9 cellular contexts compared by ENCODE assay signal in the genomic region with DNA sequence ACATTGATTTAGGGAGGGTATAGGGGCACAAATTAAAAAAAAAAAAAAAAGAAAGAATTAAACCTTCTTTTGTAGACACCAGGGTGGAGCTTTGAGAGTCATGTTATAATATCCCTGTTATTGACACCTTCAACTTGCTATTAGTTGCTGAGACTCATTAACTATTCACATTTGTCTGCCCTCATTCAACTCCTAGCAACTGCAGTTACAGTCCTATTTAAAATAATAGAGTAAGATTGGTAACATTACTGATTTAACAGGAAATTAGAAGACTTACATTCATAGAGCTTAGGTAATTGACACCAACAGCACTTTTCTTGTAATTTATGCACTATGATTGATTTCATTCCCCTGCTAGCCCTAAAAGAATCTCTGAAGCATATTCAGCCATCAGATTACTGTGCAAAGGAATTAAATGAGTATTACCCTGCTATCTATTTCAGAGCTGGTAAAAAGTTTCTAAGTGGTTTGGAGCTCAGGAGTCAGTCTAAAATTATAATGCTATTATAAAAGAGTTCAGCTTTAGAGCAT.
DNase-seq lines count a peak whose midpoint lies in the region; ATAC-seq, FAIRE-seq and TF ChIP-seq lines count a peak whose summit lies in the region.
"Had no signal": no experiment of that assay in that cellular context is flagged by ENCODE, and none has a peak within 500 bp of the region (broad histone marks: within the 10 kb centered on the region; RNA-seq: fewer than 3 reads in every experiment).

No MANE protein-coding gene starts in this region.

- peak overlapping the region; percentile 67; the same call in 1 of the 2 replicates for H3K4ac ChIP-seq in IMR-90 (ENCODE audit: low read depth, low read length)
- no peak overlapping the region for H3K4ac ChIP-seq in H1 (replicated peaks; ENCODE audit: insufficient read length, low read depth, low read length)

- no peak overlapping the region for H2BK12ac ChIP-seq in H1 (ENCODE audit: low read depth, low read length)

- peak overlapping the region; percentile 97 for H3K27ac Mint-ChIP-seq in activated CD4-positive, alpha-beta T cell treated with anti-CD3 and anti-CD28 coated beads, Interleukin-2, amount 10 ng/mL, durations not matched to agents 24 days and 14 days
- H3K27ac Mint-ChIP-seq: IgD-negative memory B cell had no signal

- no peaks in the 10 kb centered on the region for H3K27me3 ChIP-seq in IMR-90 (ENCODE audit: control insufficient read depth, insufficient read depth, low read length)
- peaks cover 9 to 51% (median 44%) of the 10 kb centered on the region in 4 experiments for H3K27me3 ChIP-seq in H1 (replicated peaks in 1 of 4; ENCODE audit: control insufficient read depth in 3 of 4, extremely low read depth in 1 of 4, insufficient read depth in 3 of 4, low read length in 3 of 4)
- H3K27me3 ChIP-seq in stomach, result no peaks in the 10 kb centered on the region
- H3K27me3 ChIP-seq in effector memory CD4-positive, alpha-beta T cell (replicated peaks; ENCODE audit: control insufficient read depth, insufficient read depth, low read length, poor library complexity, severe bottlenecking), result no peaks in the 10 kb centered on the region

- FAIRE-seq in H1 (lab: Jason Lieb, UNC), result no peak

- intact Hi-C loops in activated CD4-positive, alpha-beta T cell treated with anti-CD3 and anti-CD28 coated beads, Interleukin-2, amount 10 ng/mL, durations not matched to agents 24 days and 14 days (cut with micrococcal nuclease), result loop anchor here (1.0 to 5.0 kb wide), 4 partner anchors 9 to 441 kb away; no protein-coding TSS in a partner anchor
- intact Hi-C loops in IMR-90 (cut with micrococcal nuclease) (no loop called here), stomach (cut with DNase I; ENCODE audit: low total_unique reads) (no loop called here)

- peak overlapping the region; percentile 47 for H3K4me3 Mint-ChIP-seq in activated CD4-positive, alpha-beta T cell treated with anti-CD3 and anti-CD28 coated beads, Interleukin-2, amount 10 ng/mL, durations not matched to agents 24 days and 14 days

- H2BK20ac ChIP-seq in IMR-90 (ENCODE audit: low read depth, low read length), result peak overlapping the region; percentile 92
- no peak overlapping the region for H2BK20ac ChIP-seq in H1 (ENCODE audit: low read length)

- no peaks in the 10 kb centered on the region for H3K79me2 ChIP-seq in H1 (ENCODE audit: control insufficient read depth in 1 of 2, insufficient read depth in 2 of 2, low read length in 2 of 2)

- CTCF ChIA-PET in IMR-90 (lab: Yijun Ruan, JAX) (interaction anchor here (0.6 to 1.2 kb wide), 3 partner anchors 28 to 1759 kb away, joined by 3 to 4 read pairs (median 3); no protein-coding TSS in a partner anchor), H1 (lab: Charles Lee; ENCODE audit: partially characterized antibody) (no interaction called here)

- no peak overlapping the region for H3K4me2 ChIP-seq in IMR-90 (ENCODE audit: low read depth, low read length)
- H3K4me2 ChIP-seq in H1 (ENCODE audit: insufficient read depth in 1 of 2, low read depth in 2 of 2, low read length in 2 of 2), result peak overlapping the region; percentile 49 to 59; a peak in 2 of 4 replicates

- H3K4me3 ChIP-seq in IMR-90 (ENCODE audit: insufficient read depth, low read depth, low read length), result no peak overlapping the region
- H3K4me3 ChIP-seq in H1 (ENCODE audit: extremely low read depth in 1 of 4, insufficient read depth in 2 of 4, low read depth in 3 of 4, low read length in 4 of 4), result peak overlapping the region in 2 of 4 experiments; percentile 13 to 17; a peak in 2 of 8 replicates
- no peak overlapping the region for H3K4me3 ChIP-seq in stomach
- no peak overlapping the region for H3K4me3 ChIP-seq in effector memory CD4-positive, alpha-beta T cell (ENCODE audit: insufficient read depth, low read depth, low read length, poor library complexity, severe bottlenecking)

- peak overlapping the region; percentile 81; the same call in 1 of the 2 replicates for H3K27ac ChIP-seq in IMR-90 (ENCODE audit: insufficient read depth, low read length)
- no peak overlapping the region for H3K27ac ChIP-seq in H1 (ENCODE audit: low read depth, low read length)
- H3K27ac ChIP-seq in stomach, result peak overlapping the region; percentile 80 to 96 (median 89)
- no peak overlapping the region for H3K27ac ChIP-seq in effector memory CD4-positive, alpha-beta T cell (ENCODE audit: insufficient read depth, low read length, poor library complexity, severe bottlenecking)

- peaks cover 33% of the 10 kb centered on the region for H3K4me1 Mint-ChIP-seq in activated CD4-positive, alpha-beta T cell treated with anti-CD3 and anti-CD28 coated beads, Interleukin-2, amount 10 ng/mL, durations not matched to agents 24 days and 14 days

- H3K9ac ChIP-seq in IMR-90 (ENCODE audit: low read depth, low read length) (no peak overlapping the region), H1 (replicated peaks in 1 of 4; ENCODE audit: extremely low read depth in 1 of 4, low read depth in 3 of 4, low read length in 3 of 4) (no peak overlapping the region)

- H4K91ac ChIP-seq in IMR-90 (ENCODE audit: insufficient read depth, low read depth, low read length) (peak overlapping the region; percentile 81), H1 (replicated peaks; ENCODE audit: insufficient read length, low read length) (no peak overlapping the region)

- peak overlapping the region; percentile 31; the same call in 1 of the 2 replicates for H3K23ac ChIP-seq in IMR-90 (ENCODE audit: low read depth, low read length)
- H3K23ac ChIP-seq in H1 (ENCODE audit: insufficient read length), result no peak overlapping the region

- peak overlapping the region; percentile 51; the same call in 1 of the 2 replicates for H3K56ac ChIP-seq in IMR-90 (ENCODE audit: extremely low read depth, insufficient read depth, low read length)
- no peak overlapping the region for H3K56ac ChIP-seq in H1 (replicated peaks; ENCODE audit: insufficient read length, low read depth, low read length)

- TF ChIP-seq CTCF in IMR-90 (conservative IDR thresholded peaks at IDR 0.05; ENCODE audit: low read depth, low read length) (no peak), H1 (IDR thresholded peaks at IDR 0.05; ENCODE audit: control extremely low read depth in 1 of 3, insufficient read depth in 1 of 3, low read depth in 1 of 3, low read length in 3 of 3) (no peak), stomach (IDR thresholded peaks at IDR 0.05) (no peak)

- H4K20me1 ChIP-seq in IMR-90 (ENCODE audit: insufficient read depth, low read length) (no peaks in the 10 kb centered on the region), H1 (replicated peaks in 1 of 2; ENCODE audit: control insufficient read depth in 1 of 2, insufficient read depth in 2 of 2, low read length in 2 of 2) (peaks cover 0 to 1% of the 10 kb centered on the region in 2 experiments)

- H3K18ac ChIP-seq in IMR-90 (ENCODE audit: low read depth, low read length), result peak overlapping the region; percentile 81
- no peak overlapping the region for H3K18ac ChIP-seq in H1 (ENCODE audit: extremely low read depth, low read length)

- H2AFZ ChIP-seq in IMR-90 (replicated peaks; ENCODE audit: low read length, poor library complexity), result no peak overlapping the region
- H2AFZ ChIP-seq in H1 (ENCODE audit: low read length), result no peak overlapping the region

- H2AK5ac ChIP-seq in IMR-90 (ENCODE audit: low read depth, low read length), result peak overlapping the region; percentile 27; the same call in 1 of the 2 replicates
- no peak overlapping the region for H2AK5ac ChIP-seq in H1 (ENCODE audit: low read depth, low read length)

- H3K23me2 ChIP-seq in H1 (ENCODE audit: low read depth, low read length), result no peaks in the 10 kb centered on the region

- H3K14ac ChIP-seq in IMR-90 (replicated peaks; ENCODE audit: low read depth, low read length) (peak overlapping the region; percentile 71; the same call in 1 of the 2 replicates), H1 (ENCODE audit: insufficient read length) (no peak overlapping the region)

- H3K9me1 ChIP-seq in IMR-90 (ENCODE audit: insufficient read depth, low read length), result peaks cover 8% of the 10 kb centered on the region

- DNase-seq in activated CD4-positive, alpha-beta T cell treated with anti-CD3 and anti-CD28 coated beads, Interleukin-2, amount 10 ng/mL, durations not matched to agents 24 days and 14 days, result no peak
- no peak for DNase-seq in activated CD4-positive, alpha-beta T cell treated with anti-CD3 and anti-CD28 coated beads, Interleukin-2, amount 50 U/mL, for 4 hours
- DNase-seq in IMR-90 (no peak), H1 (ENCODE audit: low read depth in 1 of 2, low spot score in 2 of 2) (no peak), stomach (no peak), germinal center (ENCODE audit: low spot score) (no peak)
- DNase-seq in effector memory CD4-positive, alpha-beta T cell, result no peak

- H4K8ac ChIP-seq in IMR-90 (ENCODE audit: low read depth in 2 of 2, low read length in 2 of 2), result peak overlapping the region; percentile 82 to 96
- H4K8ac ChIP-seq in H1 (ENCODE audit: extremely low read depth, insufficient read depth, low read length), result no peak overlapping the region

- H3K4me1 ChIP-seq in IMR-90 (ENCODE audit: control insufficient read depth, insufficient read depth, low read length) (peaks cover 13% of the 10 kb centered on the region), H1 (replicated peaks in 1 of 4; ENCODE audit: control insufficient read depth in 3 of 4, insufficient read depth in 4 of 4, low read length in 3 of 4) (peaks cover 4 to 12% (median 7%) of the 10 kb centered on the region in 4 experiments; a peak in 4 of 7 replicates), stomach (peaks cover 27 to 77% (median 39%) of the 10 kb centered on the region in 4 donors)
- peaks cover 9% of the 10 kb centered on the region for H3K4me1 ChIP-seq in effector memory CD4-positive, alpha-beta T cell (ENCODE audit: control insufficient read depth, insufficient read depth, low read length, poor library complexity, severe bottlenecking)

- no peak overlapping the region for H2AK9ac ChIP-seq in IMR-90 (replicated peaks; ENCODE audit: low read depth, low read length, poor library complexity)

- no peaks in the 10 kb centered on the region; a peak in 1 of 4 replicates for H3K79me1 ChIP-seq in IMR-90 (ENCODE audit: low read depth in 1 of 2, low read length in 2 of 2)
- no peaks in the 10 kb centered on the region for H3K79me1 ChIP-seq in H1 (ENCODE audit: low read depth, low read length)

- POLR2A ChIA-PET in IMR-90 (lab: Charles Lee; ENCODE audit: unreplicated experiment) (no interaction called here), H1 (lab: Charles Lee; ENCODE audit: partially characterized antibody) (interaction anchor here (1.2 kb wide), 1 partner anchor 14 kb away, joined by 3 read pairs; no protein-coding TSS in a partner anchor)

- no peak for ATAC-seq in IMR-90 (ENCODE audit: low read depth)
- ATAC-seq in GM21367 (IDR thresholded peaks at IDR 0.05; ENCODE audit: unreplicated experiment), result no peak

- TF ChIP-seq EP300 in H1 (IDR thresholded peaks at IDR 0.05; ENCODE audit: borderline replicate concordance in 1 of 2, low read depth in 2 of 2, low read length in 2 of 2) (no peak), stomach (IDR thresholded peaks at IDR 0.05) (no peak)

- H2BK5ac ChIP-seq in IMR-90 (ENCODE audit: low read depth, low read length, poor library complexity, severe bottlenecking) (peak overlapping the region; percentile 90), H1 (ENCODE audit: low read depth, low read length) (no peak overlapping the region)

- TF ChIP-seq RAD21 in IMR-90 (IDR thresholded peaks at IDR 0.05; ENCODE audit: low read length) (no peak), H1 (IDR thresholded peaks at IDR 0.05 in 1 of 2, conservative IDR thresholded peaks at IDR 0.05 in 1 of 2; ENCODE audit: low read depth in 2 of 2, low read length in 2 of 2) (no peak)

- in situ Hi-C loops in IMR-90 (cut with MboI; ENCODE audit: low sequenced_read_pairs), result no loop called here

- H3K36me3 ChIP-seq in IMR-90 (ENCODE audit: control insufficient read depth, insufficient read depth, low read length) (no peaks in the 10 kb centered on the region), H1 (ENCODE audit: control insufficient read depth in 2 of 4, insufficient read depth in 4 of 4, low read length in 3 of 4) (no peaks in the 10 kb centered on the region), stomach (no peaks in the 10 kb centered on the region)
- H3K36me3 ChIP-seq in effector memory CD4-positive, alpha-beta T cell (ENCODE audit: control insufficient read depth, insufficient read depth, low read length), result no peaks in the 10 kb centered on the region

- dilution Hi-C loops in IMR-90 (cut with HindIII; ENCODE audit: low sequenced_read_pairs, unreplicated experiment), result no loop called here

- BruUV-seq in IMR-90 (replicated peaks; lab: Mats Ljungman, UMichigan), result no TSS peak

- peak overlapping the region; percentile 87 for H2BK120ac ChIP-seq in IMR-90 (ENCODE audit: low read depth, low read length)
- no peak overlapping the region for H2BK120ac ChIP-seq in H1 (replicated peaks; ENCODE audit: low read depth, low read length)

- peaks cover 4% of the 10 kb centered on the region for H3K36me3 Mint-ChIP-seq in activated CD4-positive, alpha-beta T cell treated with anti-CD3 and anti-CD28 coated beads, Interleukin-2, amount 10 ng/mL, durations not matched to agents 24 days and 14 days (ENCODE audit: low read depth)
- H3K36me3 Mint-ChIP-seq: IgD-negative memory B cell had no signal

- peaks cover 9% of the 10 kb centered on the region for H3K9me3 Mint-ChIP-seq in activated CD4-positive, alpha-beta T cell treated with anti-CD3 and anti-CD28 coated beads, Interleukin-2, amount 10 ng/mL, durations not matched to agents 24 days and 14 days
- H3K9me3 Mint-ChIP-seq: IgD-negative memory B cell had no signal

- TF ChIP-seq POLR2A in IMR-90 (IDR thresholded peaks at IDR 0.05; ENCODE audit: low read depth, low read length) (no peak), H1 (IDR thresholded peaks at IDR 0.05; ENCODE audit: control extremely low read depth in 1 of 2, low read depth in 2 of 2, low read length in 2 of 2) (no peak), stomach (IDR thresholded peaks at IDR 0.05) (no peak)

- peak overlapping the region; percentile 52; the same call in 2 of the 3 replicates for H2BK15ac ChIP-seq in IMR-90 (ENCODE audit: low read depth, low read length)
- H2BK15ac ChIP-seq in H1 (ENCODE audit: low read length), result no peak overlapping the region

- peaks cover 2% of the 10 kb centered on the region for H3K27me3 Mint-ChIP-seq in activated CD4-positive, alpha-beta T cell treated with anti-CD3 and anti-CD28 coated beads, Interleukin-2, amount 10 ng/mL, durations not matched to agents 24 days and 14 days
- H3K27me3 Mint-ChIP-seq: IgD-negative memory B cell had no signal

- H3K9me3 ChIP-seq in IMR-90 (ENCODE audit: control insufficient read depth, insufficient read depth, low read length) (no peaks in the 10 kb centered on the region), H1 (ENCODE audit: insufficient read depth in 2 of 2, low read depth in 1 of 2, low read length in 1 of 2) (no peaks in the 10 kb centered on the region), stomach (no peaks in the 10 kb centered on the region)
- no peaks in the 10 kb centered on the region for H3K9me3 ChIP-seq in effector memory CD4-positive, alpha-beta T cell (ENCODE audit: control insufficient read depth, low read length)

- H4K5ac ChIP-seq in IMR-90 (ENCODE audit: low read depth, low read length) (peak overlapping the region; percentile 24; the same call in 1 of the 2 replicates), H1 (ENCODE audit: insufficient read length, low read depth, low read length) (no peak overlapping the region)

Comparison
In these comparisons a context has a peak if more than half of its experiments do, and no peak if none do; other contexts are left out.
1. H3K27ac ChIP-seq: peak in IMR-90 (single experiment) and stomach (5 of 5); none in H1 (single experiment) and effector memory CD4-positive, alpha-beta T cell (single experiment).